ENCODE assay signal across 21 cellular contexts in genomic region chr14:97298775-97299174, GRCh38.
"Had no signal": no experiment of that assay in that cellular context is flagged by ENCODE, and none has a peak within 500 bp of the region (broad histone marks: within the 10 kb centered on the region; RNA-seq: fewer than 3 reads in every experiment).

No MANE protein-coding gene starts in this region.

- ATAC-seq: activated CD8-positive, alpha-beta memory T cell treated with anti-CD3 and anti-CD28 coated beads, Interleukin-2, amount 10 ng/mL, durations not matched to agents 7 days and 5 days; activated CD8-positive, alpha-beta T cell treated with anti-CD3 and anti-CD28 coated beads for 36 hours; gastrocnemius medialis; left cardiac atrium; right lobe of liver; upper lobe of right lung had no signal

- H3K4me3 Mint-ChIP-seq: activated CD4-positive, alpha-beta T cell treated with anti-CD3 and anti-CD28 coated beads, Interleukin-2, amount 10 ng/mL, durations not matched to agents 7 days and 5 days; activated CD8-positive, alpha-beta memory T cell treated with anti-CD3 and anti-CD28 coated beads, Interleukin-2, amount 10 ng/mL, durations not matched to agents 7 days and 5 days; activated CD8-positive, alpha-beta T cell treated with anti-CD3 and anti-CD28 coated beads for 36 hours; activated naive CD4-positive, alpha-beta T cell treated with anti-CD3 and anti-CD28 coated beads, Interleukin-2, amount 10 ng/mL, durations not matched to agents 7 days and 5 days; endodermal cell; memory B cell; neural crest cell; stimulated activated naive CD8-positive, alpha-beta T cell treated with anti-CD3 and anti-CD28 coated beads, Interleukin-15, Interleukin-2, amounts not matched to agents 100 ng/mL and 50 ng/mL, for 24 hours had no signal

- H3K4me1 Mint-ChIP-seq: memory B cell, neural crest cell had no signal

- H3K36me3 Mint-ChIP-seq: activated CD8-positive, alpha-beta memory T cell treated with anti-CD3 and anti-CD28 coated beads, Interleukin-2, amount 10 ng/mL, durations not matched to agents 7 days and 5 days; activated naive CD4-positive, alpha-beta T cell treated with anti-CD3 and anti-CD28 coated beads, Interleukin-2, amount 10 ng/mL, durations not matched to agents 7 days and 5 days; memory B cell had no signal

- DNase-seq: activated CD4-positive, alpha-beta T cell treated with anti-CD3 and anti-CD28 coated beads, Interleukin-2, amount 10 ng/mL, durations not matched to agents 7 days and 5 days; activated CD4-positive, CD25-positive, alpha-beta regulatory T cell treated with anti-CD3 and anti-CD28 coated beads, Interleukin-2, amount 50 U/mL, for 72 hours; activated CD8-positive, alpha-beta memory T cell treated with anti-CD3 and anti-CD28 coated beads, Interleukin-2, amount 10 ng/mL, durations not matched to agents 7 days and 5 days; activated CD8-positive, alpha-beta T cell treated with anti-CD3 and anti-CD28 coated beads for 36 hours; activated effector memory CD4-positive, alpha-beta T cell treated with anti-CD3 and anti-CD28 coated beads, Interleukin-2, amount 50 U/mL, for 16 hours; activated naive CD4-positive, alpha-beta T cell treated with anti-CD3 and anti-CD28 coated beads, Interleukin-2, amount 10 ng/mL, durations not matched to agents 7 days and 5 days; activated T-cell treated with anti-CD3 and anti-CD28 coated beads for 4 hours; cortex of kidney; esophagus squamous epithelium; gastrocnemius medialis; left cardiac atrium; occipital lobe; right lobe of liver; stimulated activated CD4-positive, alpha-beta T cell treated with anti-CD3 and anti-CD28 coated beads, Interleukin-1b, Interleukin-23, amount 100 ng/mL, for 48 hours; substantia nigra; thyroid gland; upper lobe of right lung had no signal

- H3K27ac Mint-ChIP-seq: activated CD4-positive, alpha-beta T cell treated with anti-CD3 and anti-CD28 coated beads, Interleukin-2, amount 10 ng/mL, durations not matched to agents 7 days and 5 days; activated CD8-positive, alpha-beta memory T cell treated with anti-CD3 and anti-CD28 coated beads, Interleukin-2, amount 10 ng/mL, durations not matched to agents 7 days and 5 days; activated CD8-positive, alpha-beta T cell treated with anti-CD3 and anti-CD28 coated beads for 36 hours; activated naive CD4-positive, alpha-beta T cell treated with anti-CD3 and anti-CD28 coated beads, Interleukin-2, amount 10 ng/mL, durations not matched to agents 7 days and 5 days; endodermal cell; memory B cell; stimulated activated naive CD8-positive, alpha-beta T cell treated with anti-CD3 and anti-CD28 coated beads, Interleukin-15, Interleukin-2, amounts not matched to agents 100 ng/mL and 50 ng/mL, for 24 hours had no signal

- H3K27me3 Mint-ChIP-seq: activated CD4-positive, alpha-beta T cell treated with anti-CD3 and anti-CD28 coated beads, Interleukin-2, amount 10 ng/mL, durations not matched to agents 7 days and 5 days; memory B cell had no signal

- H3K9me3 Mint-ChIP-seq: activated CD4-positive, alpha-beta T cell treated with anti-CD3 and anti-CD28 coated beads, Interleukin-2, amount 10 ng/mL, durations not matched to agents 7 days and 5 days; activated CD8-positive, alpha-beta T cell treated with anti-CD3 and anti-CD28 coated beads for 36 hours; activated naive CD4-positive, alpha-beta T cell treated with anti-CD3 and anti-CD28 coated beads, Interleukin-2, amount 10 ng/mL, durations not matched to agents 7 days and 5 days; endodermal cell; memory B cell; neural crest cell; stimulated activated naive CD8-positive, alpha-beta T cell treated with anti-CD3 and anti-CD28 coated beads, Interleukin-15, Interleukin-2, amounts not matched to agents 100 ng/mL and 50 ng/mL, for 24 hours had no signal
